Comparison of ENCODE assay signal across 1 cellular context in the genomic region with DNA sequence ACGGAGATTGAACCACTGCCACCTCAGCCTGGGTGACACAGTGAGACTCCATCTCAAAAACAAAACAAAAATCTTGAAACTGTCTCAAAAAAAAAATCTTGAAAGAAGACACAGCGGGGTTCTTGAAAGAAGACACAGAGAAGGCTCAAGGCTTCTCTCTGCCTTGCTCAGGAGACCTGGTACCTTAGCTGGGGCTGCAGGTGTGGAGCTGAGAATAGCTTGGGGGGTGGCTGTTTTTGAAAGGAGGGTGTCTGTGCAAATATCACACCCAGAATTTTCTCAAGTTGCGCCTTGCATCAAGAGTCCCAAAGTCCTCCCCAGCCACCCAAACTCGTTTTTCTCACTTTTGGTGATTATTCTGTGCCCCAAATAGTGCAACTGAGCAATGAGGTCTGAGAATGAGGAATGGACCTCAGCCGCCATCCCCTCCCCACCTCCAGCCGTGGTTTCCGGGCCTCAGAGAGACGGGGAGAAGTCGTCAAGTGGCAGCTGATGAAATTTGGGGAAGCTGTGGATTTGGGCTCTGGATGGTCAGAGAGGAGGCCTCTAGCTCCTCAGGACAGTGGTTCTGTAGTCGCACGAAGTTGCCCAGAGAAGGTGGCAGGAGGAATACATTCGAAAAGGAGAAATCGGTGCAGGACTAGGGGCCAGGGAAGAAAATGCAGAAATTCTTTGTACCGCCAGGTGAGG.
A peak's percentile ranks its signal among the peaks of the same experiment; 100 is the strongest.
TF ChIP-seq lines count a peak whose summit lies in the region.

No MANE protein-coding gene starts in this region.

TF ChIP-seq in K562, 482 proteins besides CTCF, POLR2A, EP300 and RAD21:
- TF ChIP-seq, protein P1, sequence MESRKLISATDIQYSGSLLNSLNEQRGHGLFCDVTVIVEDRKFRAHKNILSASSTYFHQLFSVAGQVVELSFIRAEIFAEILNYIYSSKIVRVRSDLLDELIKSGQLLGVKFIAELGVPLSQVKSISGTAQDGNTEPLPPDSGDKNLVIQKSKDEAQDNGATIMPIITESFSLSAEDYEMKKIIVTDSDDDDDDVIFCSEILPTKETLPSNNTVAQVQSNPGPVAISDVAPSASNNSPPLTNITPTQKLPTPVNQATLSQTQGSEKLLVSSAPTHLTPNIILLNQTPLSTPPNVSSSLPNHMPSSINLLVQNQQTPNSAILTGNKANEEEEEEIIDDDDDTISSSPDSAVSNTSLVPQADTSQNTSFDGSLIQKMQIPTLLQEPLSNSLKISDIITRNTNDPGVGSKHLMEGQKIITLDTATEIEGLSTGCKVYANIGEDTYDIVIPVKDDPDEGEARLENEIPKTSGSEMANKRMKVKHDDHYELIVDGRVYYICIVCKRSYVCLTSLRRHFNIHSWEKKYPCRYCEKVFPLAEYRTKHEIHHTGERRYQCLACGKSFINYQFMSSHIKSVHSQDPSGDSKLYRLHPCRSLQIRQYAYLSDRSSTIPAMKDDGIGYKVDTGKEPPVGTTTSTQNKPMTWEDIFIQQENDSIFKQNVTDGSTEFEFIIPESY (CRISPR knock-in tag; IDR thresholded peaks at IDR 0.05) = peak; percentile 50; the same call in 1 of the 2 replicates
- no peak for TF ChIP-seq CAMTA2 (CRISPR knock-in tag; conservative IDR thresholded peaks at IDR 0.05)
